In genomic region chr9:120363697-120364096, GRCh38 we compare ENCODE assay signal across 1 cellular context.
TF ChIP-seq lines count a peak whose summit lies in the region.

No MANE protein-coding gene starts in this region.

TF ChIP-seq in SK-N-SH treated with all-trans-retinoic acid at 6 μM for 48 hours, 23 proteins besides CTCF, POLR2A, EP300 and RAD21 (continued from another document):
- TF ChIP-seq TSHZ2 (CRISPR knock-in tag; IDR thresholded peaks at IDR 0.05) = no peak
